ENCODE assay signal across 14 cellular contexts in genomic region chr9:137715321-137715720, GRCh38.
DNase-seq lines count a peak whose midpoint lies in the region; ATAC-seq and TF ChIP-seq lines count a peak whose summit lies in the region.
"Had no signal": no experiment of that assay in that cellular context is flagged by ENCODE, and none has a peak within 500 bp of the region (broad histone marks: within the 10 kb centered on the region; RNA-seq: fewer than 3 reads in every experiment).

No MANE protein-coding gene starts in this region.

- in situ Hi-C loops in gastrocnemius medialis (cut with MboI; ENCODE audit: low sequenced_read_pairs in 4 of 4), result no loop called here

- peak overlapping the region; percentile 80 for H3K27ac Mint-ChIP-seq in activated naive CD4-positive, alpha-beta T cell treated with anti-CD3 and anti-CD28 coated beads, Interleukin-2, amount 50 U/mL, for 24 hours
- peak overlapping the region; percentile 46 for H3K27ac Mint-ChIP-seq in T-helper 17 cell

- H3K4me1 ChIP-seq in gastrocnemius medialis, result peaks cover 0 to 22% of the 10 kb centered on the region in 2 donors

- peaks cover 35% of the 10 kb centered on the region for H3K4me1 Mint-ChIP-seq in activated naive CD4-positive, alpha-beta T cell treated with anti-CD3 and anti-CD28 coated beads, Interleukin-2, amount 50 U/mL, for 24 hours
- peaks cover 18% of the 10 kb centered on the region for H3K4me1 Mint-ChIP-seq in T-helper 17 cell

- no peaks in the 10 kb centered on the region for H3K27me3 ChIP-seq in gastrocnemius medialis
- H3K27me3 ChIP-seq: dorsolateral prefrontal cortex had no signal

- TF ChIP-seq CTCF in epithelial cell of proximal tubule (conservative IDR thresholded peaks at IDR 0.05; ENCODE audit: low read depth, low read length) (no peak), gastrocnemius medialis (IDR thresholded peaks at IDR 0.05 in 4 of 5, conservative IDR thresholded peaks at IDR 0.05 in 1 of 5) (no peak)

- intact Hi-C loops in gastrocnemius medialis (cut with DNase I; ENCODE audit: low total_unique reads), result no loop called here

- H3K36me3 ChIP-seq in gastrocnemius medialis, result peaks cover 0 to 36% of the 10 kb centered on the region in 2 donors

- no peak for DNase-seq in activated naive CD4-positive, alpha-beta T cell (lab: John Stamatoyannopoulos, UW)
- DNase-seq in T-helper 17 cell, result no peak
- peak; percentile 19 for DNase-seq in epithelial cell of proximal tubule (ENCODE audit: low read depth)
- peak; percentile 82 to 83 for DNase-seq in gastrocnemius medialis
- no peak for DNase-seq in SW480 (ENCODE audit: low spot score)
- DNase-seq: aorta; dorsolateral prefrontal cortex; EL; NCI-H1436 treated with DMSO at 0.1 percent for 48 hours; stimulated activated CD4-positive, alpha-beta T cell treated with anti-CD3 and anti-CD28 coated beads, Interleukin-2, amount 100 ng/mL, for 48 hours; T-helper 9 cell had no signal

- H3K4me3 ChIP-seq in epithelial cell of proximal tubule (ENCODE audit: low read depth, low read length) (no peak overlapping the region), gastrocnemius medialis (no peak overlapping the region)
- H3K4me3 ChIP-seq: dorsolateral prefrontal cortex had no signal

- ATAC-seq in T-helper 17 cell, result peak; percentile 35
- ATAC-seq in gastrocnemius medialis, result peak; percentile 93
- ATAC-seq in GM18858 (IDR thresholded peaks at IDR 0.05; ENCODE audit: unreplicated experiment), result no peak
- no peak for ATAC-seq in HG03025 (IDR thresholded peaks at IDR 0.05; ENCODE audit: low FRiP score, unreplicated experiment)

- peaks cover 55% of the 10 kb centered on the region for H3K36me3 Mint-ChIP-seq in activated naive CD4-positive, alpha-beta T cell treated with anti-CD3 and anti-CD28 coated beads, Interleukin-2, amount 50 U/mL, for 24 hours
- H3K36me3 Mint-ChIP-seq in T-helper 17 cell (ENCODE audit: low read depth), result peaks cover 11% of the 10 kb centered on the region

- H3K9me3 ChIP-seq in T-helper 17 cell (ENCODE audit: control insufficient read depth, low read length, poor library complexity, severe bottlenecking) (no peaks in the 10 kb centered on the region), gastrocnemius medialis (no peaks in the 10 kb centered on the region)

- no peaks in the 10 kb centered on the region for H3K27me3 Mint-ChIP-seq in activated naive CD4-positive, alpha-beta T cell treated with anti-CD3 and anti-CD28 coated beads, Interleukin-2, amount 50 U/mL, for 24 hours
- H3K27me3 Mint-ChIP-seq in T-helper 17 cell, result no peaks in the 10 kb centered on the region

- no peaks in the 10 kb centered on the region for H3K9me3 Mint-ChIP-seq in activated naive CD4-positive, alpha-beta T cell treated with anti-CD3 and anti-CD28 coated beads, Interleukin-2, amount 50 U/mL, for 24 hours

- peak overlapping the region; percentile 51 for H3K4me3 Mint-ChIP-seq in activated naive CD4-positive, alpha-beta T cell treated with anti-CD3 and anti-CD28 coated beads, Interleukin-2, amount 50 U/mL, for 24 hours
- H3K4me3 Mint-ChIP-seq in T-helper 17 cell, result no peak overlapping the region

- peak in 1 of 2 donors; percentile 35 for TF ChIP-seq POLR2A in gastrocnemius medialis (IDR thresholded peaks at IDR 0.05)

- H3K27ac ChIP-seq in gastrocnemius medialis, result peak overlapping the region; percentile 49 to 79 (median 60)

Comparison
In these comparisons a context has a peak if more than half of its experiments do, and no peak if none do; other contexts are left out.
1. DNase-seq: peak in epithelial cell of proximal tubule (single experiment) and gastrocnemius medialis (2 of 2); none in activated naive CD4-positive, alpha-beta T cell (0 of 4), T-helper 17 cell (0 of 3) and SW480 (single experiment).
2. ATAC-seq: peak in T-helper 17 cell (single experiment) and gastrocnemius medialis (2 of 2); none in GM18858 (single experiment) and HG03025 (single experiment).